ENCODE assay signal across 40 cellular contexts in genomic region chr19:54084410-54084809, GRCh38. TPM values are rescaled to one million over a fixed set of nuclear protein-coding genes. Genes with fewer than 3 reads are reported as not detected.
"Had no signal": no experiment of that assay in that cellular context is flagged by ENCODE, and none has a peak within 500 bp of the region (broad histone marks: within the 10 kb centered on the region; RNA-seq: fewer than 3 reads in every experiment).

No MANE protein-coding gene starts in this region.

- ATAC-seq: activated CD8-positive, alpha-beta T cell treated with anti-CD3 and anti-CD28 coated beads for 36 hours; activated naive CD8-positive, alpha-beta T cell treated with anti-CD3 and anti-CD28 coated beads, Interleukin-2, amount 50 U/mL, for 24 hours; activated T-cell treated with anti-CD3 and anti-CD28 coated beads, Interleukin-2, amount 50 U/mL, for 4 hours; activated T-cell treated with anti-CD3 and anti-CD28 coated beads, Interleukin-2, amount 50 U/mL, for 72 hours; T-cell; T-helper 17 cell had no signal

- H3K4me3 Mint-ChIP-seq: activated B cell treated with CpG ODN at 0.5 μM for 24 hours; activated CD4-positive, alpha-beta memory T cell treated with anti-CD3 and anti-CD28 coated beads for 36 hours; activated CD4-positive, alpha-beta T cell treated with anti-CD3 and anti-CD28 coated beads, Interleukin-2, amount 10 ng/mL, durations not matched to agents 24 days and 14 days; activated CD8-positive, alpha-beta T cell treated with anti-CD3 and anti-CD28 coated beads for 36 hours; activated naive CD4-positive, alpha-beta T cell treated with anti-CD3 and anti-CD28 coated beads, Interleukin-2, amount 10 ng/mL, durations not matched to agents 7 days and 5 days; activated naive CD4-positive, alpha-beta T cell treated with anti-CD3 and anti-CD28 coated beads, Interleukin-2, amount 50 U/mL, for 24 hours; activated naive CD8-positive, alpha-beta T cell; activated naive CD8-positive, alpha-beta T cell treated with anti-CD3 and anti-CD28 coated beads, Interleukin-2, amount 10 ng/mL, durations not matched to agents 7 days and 5 days; activated naive CD8-positive, alpha-beta T cell treated with anti-CD3 and anti-CD28 coated beads, Interleukin-2, amount 50 U/mL, for 24 hours; activated T-cell treated with anti-CD3 and anti-CD28 coated beads, Interleukin-2, amount 50 U/mL, for 4 hours; activated T-cell treated with anti-CD3 and anti-CD28 coated beads, Interleukin-2, amount 50 U/mL, for 72 hours; brain; central memory CD8-positive, alpha-beta T cell; T-cell; T-helper 17 cell had no signal

- H3K4me1 Mint-ChIP-seq: activated B cell treated with CpG ODN at 0.5 μM for 24 hours; activated CD4-positive, alpha-beta T cell treated with anti-CD3 and anti-CD28 coated beads, Interleukin-2, amount 10 ng/mL, durations not matched to agents 24 days and 14 days; activated naive CD4-positive, alpha-beta T cell treated with anti-CD3 and anti-CD28 coated beads, Interleukin-2, amount 10 ng/mL, durations not matched to agents 7 days and 5 days; activated naive CD4-positive, alpha-beta T cell treated with anti-CD3 and anti-CD28 coated beads, Interleukin-2, amount 50 U/mL, for 24 hours; activated naive CD8-positive, alpha-beta T cell treated with anti-CD3 and anti-CD28 coated beads, Interleukin-2, amount 10 ng/mL, durations not matched to agents 7 days and 5 days; activated naive CD8-positive, alpha-beta T cell treated with anti-CD3 and anti-CD28 coated beads, Interleukin-2, amount 50 U/mL, for 24 hours; brain; central memory CD8-positive, alpha-beta T cell; T-cell; T-helper 17 cell had no signal

- H3K36me3 ChIP-seq: ascending aorta, cardiac muscle cell had no signal

- H3K27ac Mint-ChIP-seq: activated B cell treated with CpG ODN at 0.5 μM for 24 hours; activated CD4-positive, alpha-beta memory T cell treated with anti-CD3 and anti-CD28 coated beads for 36 hours; activated CD4-positive, alpha-beta T cell treated with anti-CD3 and anti-CD28 coated beads, Interleukin-2, amount 10 ng/mL, durations not matched to agents 24 days and 14 days; activated CD8-positive, alpha-beta T cell treated with anti-CD3 and anti-CD28 coated beads for 36 hours; activated naive CD4-positive, alpha-beta T cell treated with anti-CD3 and anti-CD28 coated beads, Interleukin-2, amount 10 ng/mL, durations not matched to agents 7 days and 5 days; activated naive CD4-positive, alpha-beta T cell treated with anti-CD3 and anti-CD28 coated beads, Interleukin-2, amount 50 U/mL, for 24 hours; activated naive CD8-positive, alpha-beta T cell; activated naive CD8-positive, alpha-beta T cell treated with anti-CD3 and anti-CD28 coated beads, Interleukin-2, amount 10 ng/mL, durations not matched to agents 7 days and 5 days; activated naive CD8-positive, alpha-beta T cell treated with anti-CD3 and anti-CD28 coated beads, Interleukin-2, amount 50 U/mL, for 24 hours; activated T-cell treated with anti-CD3 and anti-CD28 coated beads, Interleukin-2, amount 50 U/mL, for 72 hours; activated T-helper 2 cell treated with anti-CD3 and anti-CD28 coated beads, Interferon-gamma antibody, Interleukin-2, Interleukin-4, amounts not matched to agents 10 μg/mL and 5 μg/mL and 100 μg/mL, durations not matched to agents 14 hours and 24 hours and 36 hours; brain; T-cell; T-helper 17 cell had no signal

- H3K27ac ChIP-seq: ascending aorta, cardiac muscle cell, VCaP had no signal

- H3K27me3 Mint-ChIP-seq: activated naive CD8-positive, alpha-beta T cell had no signal

- H3K27me3 ChIP-seq: ascending aorta, cardiac muscle cell had no signal

- H3K9me3 Mint-ChIP-seq: activated naive CD4-positive, alpha-beta T cell treated with anti-CD3 and anti-CD28 coated beads, Interleukin-2, amount 50 U/mL, for 24 hours; central memory CD8-positive, alpha-beta T cell had no signal

- H3K36me3 Mint-ChIP-seq: activated naive CD4-positive, alpha-beta T cell treated with anti-CD3 and anti-CD28 coated beads, Interleukin-2, amount 10 ng/mL, durations not matched to agents 7 days and 5 days; activated naive CD8-positive, alpha-beta T cell; activated naive CD8-positive, alpha-beta T cell treated with anti-CD3 and anti-CD28 coated beads, Interleukin-2, amount 10 ng/mL, durations not matched to agents 7 days and 5 days; brain; T-cell had no signal

- FAIRE-seq: bronchial epithelial cell, TTC549 had no signal

- H3K4me3 ChIP-seq: ascending aorta, cardiac muscle cell had no signal

- DNase-seq: activated B cell treated with CpG ODN at 0.5 μM for 24 hours; activated CD4-positive, alpha-beta memory T cell treated with anti-CD3 and anti-CD28 coated beads for 36 hours; activated CD4-positive, alpha-beta T cell treated with anti-CD3 and anti-CD28 coated beads for 4 hours; activated CD4-positive, alpha-beta T cell treated with anti-CD3 and anti-CD28 coated beads, Interleukin-2, amount 10 ng/mL, durations not matched to agents 24 days and 14 days; activated CD4-positive, alpha-beta T cell treated with anti-CD3 and anti-CD28 coated beads, Interleukin-2, amount 50 U/mL, for 1 hour; activated CD4-positive, alpha-beta T cell treated with anti-CD3 and anti-CD28 coated beads, Interleukin-2, amount 50 U/mL, for 4 hours; activated CD4-positive, CD25-positive, alpha-beta regulatory T cell treated with anti-CD3 and anti-CD28 coated beads, Interleukin-2, amount 50 U/mL, for 72 hours; activated CD8-positive, alpha-beta memory T cell treated with anti-CD3 and anti-CD28 coated beads, Interleukin-2, amount 50 U/mL, for 4 hours; activated CD8-positive, alpha-beta T cell treated with anti-CD3 and anti-CD28 coated beads for 36 hours; activated effector memory CD4-positive, alpha-beta T cell treated with Interleukin-2 at 50 U/mL for 16 hours; activated gamma-delta T cell; activated naive CD4-positive, alpha-beta T cell treated with anti-CD3 and anti-CD28 coated beads, Interleukin-2, amount 10 ng/mL, durations not matched to agents 7 days and 5 days; activated naive CD4-positive, alpha-beta T cell treated with Interleukin-2 at 50 U/mL for 16 hours; activated naive CD8-positive, alpha-beta T cell treated with anti-CD3 and anti-CD28 coated beads, Interleukin-2, amount 10 ng/mL, durations not matched to agents 7 days and 5 days; activated naive CD8-positive, alpha-beta T cell treated with anti-CD3 and anti-CD28 coated beads, Interleukin-2, amount 50 U/mL, for 24 hours; activated T-cell treated with anti-CD3 and anti-CD28 coated beads for 4 hours; activated T-cell treated with anti-CD3 and anti-CD28 coated beads, Interleukin-2, amount 50 U/mL, for 1 hour; activated T-cell treated with anti-CD3 and anti-CD28 coated beads, Interleukin-2, amount 50 U/mL, for 4 hours; activated T-cell treated with anti-CD3 and anti-CD28 coated beads, Interleukin-2, amount 50 U/mL, for 72 hours; amygdala; anterior cingulate cortex; caudate nucleus; cerebellar nuclear complex; T-cell; T-helper 17 cell; T1000 had no signal

- H3K4me1 ChIP-seq: ascending aorta had no signal

RNA-seq across cellular contexts. Expression of gene TARM1, which starts 3.2 kb away (rescaled TPM):
- total RNA-seq: activated B cell treated with CpG ODN at 0.5 μM for 24 hours; activated CD4-positive, alpha-beta memory T cell treated with anti-CD3 and anti-CD28 coated beads for 36 hours; activated CD4-positive, alpha-beta T cell treated with anti-CD3 and anti-CD28 coated beads, Interleukin-2, amount 10 ng/mL, durations not matched to agents 24 days and 14 days; activated CD8-positive, alpha-beta memory T cell treated with anti-CD3 and anti-CD28 coated beads for 36 hours; activated CD8-positive, alpha-beta T cell treated with anti-CD3 and anti-CD28 coated beads for 36 hours; activated naive CD8-positive, alpha-beta T cell treated with anti-CD3 and anti-CD28 coated beads, Interleukin-2, amount 10 ng/mL, durations not matched to agents 7 days and 5 days; activated T-cell treated with anti-CD3 and anti-CD28 coated beads, Interleukin-2, amount 50 U/mL, for 4 hours; activated T-cell treated with anti-CD3 and anti-CD28 coated beads, Interleukin-2, amount 50 U/mL, for 72 hours; activated T-helper 2 cell treated with anti-CD3 and anti-CD28 coated beads, Interferon-gamma antibody, Interleukin-2, Interleukin-4, amounts not matched to agents 10 μg/mL and 5 μg/mL and 100 μg/mL, durations not matched to agents 14 hours and 24 hours and 36 hours; ascending aorta; bronchial epithelial cell; cardiac muscle cell; T-cell; T-helper 1 cell treated with Interleukin-12 subunit alpha and Interleukin-12 subunit beta and Interleukin-4 antibody, amounts not matched to agents 30 ng/mL and 1 ng/mL, for 36 hours; T-helper 17 cell; T-helper 2 cell treated with Interferon-gamma antibody and Interleukin-4, amounts not matched to agents 100 ng/mL and 5 ng/mL, for 36 hours had no signal
- polyA plus RNA-seq: adipose tissue, cardiac muscle cell had no signal

RNA-seq across cellular contexts. Expression of gene OSCAR, which starts 16.2 kb away (rescaled TPM):
- total RNA-seq: cardiac muscle cell; T-helper 2 cell treated with Interferon-gamma antibody and Interleukin-4, amounts not matched to agents 100 ng/mL and 5 ng/mL, for 36 hours had no signal

RNA-seq across cellular contexts. Expression of gene VSTM1, which starts 20.7 kb away (rescaled TPM):
- total RNA-seq: activated B cell treated with CpG ODN at 0.5 μM for 24 hours; activated CD4-positive, alpha-beta memory T cell treated with anti-CD3 and anti-CD28 coated beads for 36 hours; activated CD4-positive, alpha-beta T cell treated with anti-CD3 and anti-CD28 coated beads, Interleukin-2, amount 10 ng/mL, durations not matched to agents 24 days and 14 days; activated CD8-positive, alpha-beta memory T cell treated with anti-CD3 and anti-CD28 coated beads for 36 hours; activated CD8-positive, alpha-beta T cell treated with anti-CD3 and anti-CD28 coated beads for 36 hours; activated naive CD8-positive, alpha-beta T cell treated with anti-CD3 and anti-CD28 coated beads, Interleukin-2, amount 10 ng/mL, durations not matched to agents 7 days and 5 days; activated T-cell treated with anti-CD3 and anti-CD28 coated beads, Interleukin-2, amount 50 U/mL, for 4 hours; activated T-cell treated with anti-CD3 and anti-CD28 coated beads, Interleukin-2, amount 50 U/mL, for 72 hours; activated T-helper 2 cell treated with anti-CD3 and anti-CD28 coated beads, Interferon-gamma antibody, Interleukin-2, Interleukin-4, amounts not matched to agents 10 μg/mL and 5 μg/mL and 100 μg/mL, durations not matched to agents 14 hours and 24 hours and 36 hours; ascending aorta; bronchial epithelial cell; cardiac muscle cell; T-cell; T-helper 1 cell treated with Interleukin-12 subunit alpha and Interleukin-12 subunit beta and Interleukin-4 antibody, amounts not matched to agents 30 ng/mL and 1 ng/mL, for 36 hours; T-helper 2 cell treated with Interferon-gamma antibody and Interleukin-4, amounts not matched to agents 100 ng/mL and 5 ng/mL, for 36 hours had no signal
- polyA plus RNA-seq: cardiac muscle cell had no signal
